Comparison of ENCODE assay signal across 8 cellular contexts in genomic region chr13:98577823-98578285, GRCh38. TPM values are rescaled to one million over a fixed set of nuclear protein-coding genes. Genes with fewer than 3 reads are reported as not detected.
DNase-seq lines count a peak whose midpoint lies in the region; ATAC-seq, FAIRE-seq and TF ChIP-seq lines count a peak whose summit lies in the region.

No MANE protein-coding gene starts in this region.

- H3K4me3 ChIP-seq in K562 (peak overlapping the region; percentile 56), liver (ENCODE audit: low read depth in 1 of 3, low read length in 3 of 3) (peak overlapping the region; percentile 64 to 98 (median 90))

- TSS peak; percentile 82 for BruUV-seq in K562 (replicated peaks; lab: Mats Ljungman, UMichigan)

- TF ChIP-seq POLR2A in K562 (conservative IDR thresholded peaks at IDR 0.05), result no peak

- ATAC-seq in K562 (no peak), HG03469 (IDR thresholded peaks at IDR 0.05; ENCODE audit: unreplicated experiment) (no peak)

- H3K4me2 ChIP-seq in K562 (ENCODE audit: insufficient read depth, low read length), result peak overlapping the region; percentile 86

- H3K4me1 ChIP-seq in K562 (replicated peaks in 1 of 2; ENCODE audit: control insufficient read depth in 2 of 2, insufficient read depth in 2 of 2, low read length in 2 of 2), result peaks cover 12 to 14% of the 10 kb centered on the region in 2 experiments; a peak in 4 of 5 replicates
- peaks cover 0 to 33% (median 15%) of the 10 kb centered on the region in 4 donors for H3K4me1 ChIP-seq in liver (ENCODE audit: control insufficient read depth in 4 of 4, insufficient read depth in 4 of 4, low read length in 3 of 4)

- peak overlapping the region; percentile 91 for H3K4me3 Mint-ChIP-seq in type B pancreatic cell

- TF ChIP-seq EP300 in K562 (IDR thresholded peaks at IDR 0.05; ENCODE audit: low read length), result no peak

- H3K9me3 ChIP-seq in K562 (replicated peaks; ENCODE audit: control insufficient read depth, insufficient read depth, low read depth, low read length) (no peaks in the 10 kb centered on the region), liver (ENCODE audit: control insufficient read depth in 4 of 4, low read length in 3 of 4) (no peaks in the 10 kb centered on the region)

- H3K27ac Mint-ChIP-seq in type B pancreatic cell, result peak overlapping the region; percentile 95

- TF ChIP-seq RAD21 in K562 (CRISPR knock-in tag; conservative IDR thresholded peaks at IDR 0.05 in 1 of 2, IDR thresholded peaks at IDR 0.05 in 1 of 2) (no peak), liver (IDR thresholded peaks at IDR 0.05) (peak in 1 of 2 donors; percentile 18)

- TF ChIP-seq CTCF in K562 (IDR thresholded peaks at IDR 0.05 in 2 of 3, conservative IDR thresholded peaks at IDR 0.05 in 1 of 3; ENCODE audit: insufficient read depth in 2 of 3, low read depth in 1 of 3, low read length in 3 of 3) (no peak), liver (IDR thresholded peaks at IDR 0.05; ENCODE audit: low read depth, low read length, missing input control) (no peak), type B pancreatic cell (conservative IDR thresholded peaks at IDR 0.05) (no peak), D721Med (IDR thresholded peaks at IDR 0.05; ENCODE audit: insufficient read depth, missing control alignments) (no peak)

- FAIRE-seq in K562 (lab: Jason Lieb, UNC), result no peak
- no peak for FAIRE-seq in D721Med (lab: Jason Lieb, UNC)
- FAIRE-seq in GM19239 (lab: Jason Lieb, UNC), result no peak

- 46% methylated on average over 10 of the region's 14 CpGs for whole genome bisulfite sequencing in K562 (ENCODE audit: insufficient coverage, low coverage, missing lambda C conversion rate)
- 29% methylated on average over 14 of the region's 14 CpGs for WGBS in liver

- no peaks in the 10 kb centered on the region for H3K9me1 ChIP-seq in K562 (ENCODE audit: control insufficient read depth, insufficient read depth, low read length)

- no peaks in the 10 kb centered on the region for H3K9me3 Mint-ChIP-seq in type B pancreatic cell

- H3K27ac ChIP-seq in K562 (ENCODE audit: extremely low read depth, low read depth, low read length), result peak overlapping the region; percentile 82
- H3K27ac ChIP-seq in liver (ENCODE audit: low read depth in 1 of 2, low read length in 2 of 2), result peak overlapping the region; percentile 91 to 98

- peaks cover 38% of the 10 kb centered on the region for H3K79me2 ChIP-seq in K562 (ENCODE audit: control insufficient read depth, insufficient read depth, low read length)

- POLR2A ChIA-PET in K562 (lab: Yijun Ruan, JAX), result interaction anchor here (1.1 kb wide), 1 partner anchor 9 kb away, joined by 4 read pairs; no protein-coding TSS in a partner anchor

- H3K4me1 Mint-ChIP-seq in type B pancreatic cell (ENCODE audit: unreplicated experiment), result peaks cover 52% of the 10 kb centered on the region

- H3K9ac ChIP-seq in K562 (ENCODE audit: insufficient read depth in 1 of 2, low read depth in 2 of 2, low read length in 2 of 2) (peak overlapping the region; percentile 90 to 91), liver (ENCODE audit: low read depth in 1 of 2, low read length in 2 of 2) (peak overlapping the region; percentile 98)

- H3K36me3 Mint-ChIP-seq in type B pancreatic cell, result peaks cover 3% of the 10 kb centered on the region

- H3K27me3 ChIP-seq in K562 (ENCODE audit: control insufficient read depth in 2 of 2, insufficient read depth in 2 of 2, low read length in 2 of 2) (no peaks in the 10 kb centered on the region), liver (ENCODE audit: control insufficient read depth in 4 of 4, insufficient read depth in 4 of 4, low read length in 3 of 4) (no peaks in the 10 kb centered on the region)

- no peaks in the 10 kb centered on the region for H3K27me3 Mint-ChIP-seq in type B pancreatic cell

- H3K36me3 ChIP-seq in K562 (ENCODE audit: control insufficient read depth, insufficient read depth, low read length) (no peaks in the 10 kb centered on the region; the same call in 2 of the 3 replicates), liver (ENCODE audit: control insufficient read depth in 4 of 4, insufficient read depth in 3 of 4, low read depth in 1 of 4, low read length in 3 of 4) (no peaks in the 10 kb centered on the region)

- in situ Hi-C loops in K562 (cut with MboI), result no loop called here

- intact Hi-C loops in K562 (cut with micrococcal nuclease), result no loop called here

- H4K20me1 ChIP-seq in K562 (replicated peaks; ENCODE audit: control insufficient read depth, insufficient read depth, low read length), result peaks cover 18% of the 10 kb centered on the region

- DNase-seq in activated CD8-positive, alpha-beta memory T cell treated with anti-CD3 and anti-CD28 coated beads, Interleukin-2, amount 50 U/mL, for 48 hours, result peak; percentile 52
- no peak for DNase-seq in activated CD8-positive, alpha-beta memory T cell treated with anti-CD3 and anti-CD28 coated beads for 24 hours
- DNase-seq in K562 (ENCODE audit: extremely low read depth in 1 of 4, low spot score in 3 of 4), result no peak
- DNase-seq in type B pancreatic cell (ENCODE audit: extremely low spot score, unreplicated experiment), result no peak
- DNase-seq in D721Med (ENCODE audit: insufficient read length, low spot score), result no peak
- DNase-seq in GM19239 (ENCODE audit: insufficient read length, low spot score), result no peak

- H2AFZ ChIP-seq in K562 (ENCODE audit: low read depth, low read length), result peak overlapping the region; percentile 86

- CTCF ChIA-PET in K562 (lab: Yijun Ruan, JAX; ENCODE audit: low intra/inter-chr PET ratio), result no interaction called here

TF ChIP-seq in K562, 482 proteins besides CTCF, POLR2A, EP300 and RAD21:
- no peak for TF ChIP-seq CREBBP (IDR thresholded peaks at IDR 0.05; ENCODE audit: low read depth, low read length)
- peak in 1 of 3 experiments; percentile 58 for TF ChIP-seq YY1 (IDR thresholded peaks at IDR 0.05; ENCODE audit: borderline replicate concordance in 1 of 3, control insufficient read depth in 1 of 3, extremely low read depth in 1 of 3, insufficient read depth in 3 of 3, insufficient read length in 1 of 3, insufficient replicate concordance in 2 of 3, low read depth in 1 of 3, low read length in 2 of 3)

TF ChIP-seq in liver, 16 proteins besides CTCF, POLR2A, EP300 and RAD21:
- TF ChIP-seq NR2F2 (IDR thresholded peaks at IDR 0.05), result peak; percentile 17
- peak; percentile 29 for TF ChIP-seq REST (IDR thresholded peaks at IDR 0.05)
- TF ChIP-seq ATF3 (IDR thresholded peaks at IDR 0.05), result no peak
- peak; percentile 24 for TF ChIP-seq HNF4G (IDR thresholded peaks at IDR 0.05)
- peak; percentile 65 to 79 for TF ChIP-seq HNF4A (conservative IDR thresholded peaks at IDR 0.05)
- no peak for TF ChIP-seq JUND (IDR thresholded peaks at IDR 0.05)
- TF ChIP-seq YY1 (IDR thresholded peaks at IDR 0.05), result peak; percentile 78
TF ChIP-seq in liver: peak in this region for 5.

RNA-seq across cellular contexts. Expression of gene STK24, which starts 0.9 kb away (rescaled TPM):
- total RNA-seq in K562 (2011; cell fraction: chromatin; rRNA removed; ENCODE audit: low replicate concordance), result 26.2 and 51.3 TPM in 2 replicates
- total RNA-seq in K562 (2011; cell fraction: nucleolus; rRNA removed), result 14.5 and 15.4 TPM in 2 replicates
- total RNA-seq in K562 (2011; cell fraction: nucleoplasm; rRNA removed), result 25.6 and 40.1 TPM in 2 replicates
- 26.0 and 29.1 TPM in 2 replicates for total RNA-seq in K562 (2014; rRNA removed)
- 44.1 and 50.8 TPM in 2 replicates for total RNA-seq in K562 (2014; rRNA removed; fragmentation: Illumina TruSeq; extraction: Trizol)
- 40.2 and 42.6 TPM in 2 replicates for total RNA-seq in K562 (2015; rRNA removed; fragmentation: Illumina TruSeq; extraction: Trizol)
- 46.8 and 57.6 TPM in 2 replicates for total RNA-seq in K562 (2021)
- polyA plus RNA-seq in K562 (2011; rRNA removed), result 21.4 and 25.5 TPM in 2 replicates
- 14.8 and 23.6 TPM in 2 replicates for polyA plus RNA-seq in K562 (2011; cell fraction: cytosol; rRNA removed)
- polyA plus RNA-seq in K562 (2011; cell fraction: nucleus; rRNA removed), result 26.9 and 31.8 TPM in 2 replicates
- polyA plus RNA-seq in K562 (2012), result 39.0 and 50.4 TPM in 2 replicates
- polyA plus RNA-seq in K562 (2014; fragmentation: Illumina TruSeq; extraction: Trizol), result 69.9 and 78.4 TPM in 2 replicates
- polyA plus RNA-seq in K562 (2014; fragmentation: Nextera tagmentation; extraction: Ambion mirVana), result 1 to 10 TPM; 3.8 to 5.9 TPM
- 28.2 and 29.6 TPM in 2 replicates for polyA plus RNA-seq in K562 (2014; rRNA removed)
- polyA minus RNA-seq in K562 (2011; rRNA and poly(A)+ RNA removed), result 19.6 and 23.0 TPM in 2 replicates
- polyA minus RNA-seq in K562 (2011; cell fraction: cytosol; rRNA and poly(A)+ RNA removed), result 16.8 and 18.7 TPM in 2 replicates
- 11.0 and 12.4 TPM in 2 replicates for polyA minus RNA-seq in K562 (2011; cell fraction: nucleus; rRNA and poly(A)+ RNA removed)
- 10 to 100 TPM; 16.3 to 43.3 TPM for total RNA-seq in liver
- 10 to 100 TPM in 1 of 2 donors, 1 to 10 TPM in 1; 6.4 to 13.4 TPM for polyA plus RNA-seq in liver
- 121 and 180 TPM in 2 replicates for total RNA-seq in type B pancreatic cell (ENCODE audit: low replicate concordance)
